Comparison of ENCODE assay signal across 16 cellular contexts in genomic region chr3:14775011-14775410, GRCh38. TPM values are rescaled to one million over a fixed set of nuclear protein-coding genes. Genes with fewer than 3 reads are reported as not detected.
DNase-seq lines count a peak whose midpoint lies in the region; ATAC-seq and TF ChIP-seq lines count a peak whose summit lies in the region.
"Had no signal": no experiment of that assay in that cellular context is flagged by ENCODE, and none has a peak within 500 bp of the region (broad histone marks: within the 10 kb centered on the region; RNA-seq: fewer than 3 reads in every experiment).

No MANE protein-coding gene starts in this region.

- no peak overlapping the region for H3K4me3 Mint-ChIP-seq in activated naive CD8-positive, alpha-beta T cell treated with anti-CD3 and anti-CD28 coated beads, Interleukin-2, amount 50 U/mL, for 24 hours
- H3K4me3 Mint-ChIP-seq: CD8-positive, alpha-beta memory T cell had no signal

- H3K9me3 Mint-ChIP-seq in activated naive CD8-positive, alpha-beta T cell treated with anti-CD3 and anti-CD28 coated beads, Interleukin-2, amount 50 U/mL, for 24 hours: peaks cover 7% of the 10 kb centered on the region

- no peak overlapping the region for H3K27ac Mint-ChIP-seq in activated naive CD8-positive, alpha-beta T cell treated with anti-CD3 and anti-CD28 coated beads, Interleukin-2, amount 50 U/mL, for 24 hours
- H3K27ac Mint-ChIP-seq: CD8-positive, alpha-beta memory T cell had no signal

- H3K27me3 ChIP-seq in Peyer's patch (no peaks in the 10 kb centered on the region), esophagus muscularis mucosa (no peaks in the 10 kb centered on the region), suprapubic skin (no peaks in the 10 kb centered on the region)

- intact Hi-C loops in esophagus muscularis mucosa (cut with DNase I): loop anchor here (5.0 kb wide), 1 partner anchor 103 kb away; no protein-coding TSS in a partner anchor

- H3K9me3 ChIP-seq in Peyer's patch (no peaks in the 10 kb centered on the region), esophagus muscularis mucosa (peaks cover 0 to 21% (median 11%) of the 10 kb centered on the region in 4 donors), suprapubic skin (peaks cover 6% of the 10 kb centered on the region)

- no peaks in the 10 kb centered on the region for H3K36me3 ChIP-seq in Peyer's patch
- H3K36me3 ChIP-seq in esophagus muscularis mucosa: no peaks in the 10 kb centered on the region
- H3K36me3 ChIP-seq in suprapubic skin: no peaks in the 10 kb centered on the region

- DNase-seq in activated effector memory CD4-positive, alpha-beta T cell treated with anti-CD3 and anti-CD28 coated beads, Interleukin-2, amount 50 U/mL, for 16 hours: peak; percentile 34
- DNase-seq in activated effector memory CD4-positive, alpha-beta T cell treated with Interleukin-2 at 50 U/mL for 16 hours: no peak
- DNase-seq in Peyer's patch (peak in 2 of 3 donors; percentile 8 to 19), esophagus muscularis mucosa (ENCODE audit: extremely low spot score) (peak; percentile 85), suprapubic skin (ENCODE audit: low spot score in 2 of 2) (peak; percentile 4 to 35), omental fat pad (ENCODE audit: low spot score) (no peak)
- DNase-seq in activated naive CD8-positive, alpha-beta T cell treated with anti-CD3 and anti-CD28 coated beads, Interleukin-2, amount 50 U/mL, for 24 hours: no peak
- DNase-seq: C1 segment of cervical spinal cord; CD8-positive, alpha-beta memory T cell; DMS79; KBM-7; NCI-H1105; NCI-H2081; NCI-H446 treated with DMSO at 0.1 percent for 48 hours; NCI-H69 had no signal

- H3K4me1 ChIP-seq in Peyer's patch (no peaks in the 10 kb centered on the region), esophagus muscularis mucosa (no peaks in the 10 kb centered on the region), suprapubic skin (no peaks in the 10 kb centered on the region)

- no peaks in the 10 kb centered on the region for H3K36me3 Mint-ChIP-seq in activated naive CD8-positive, alpha-beta T cell treated with anti-CD3 and anti-CD28 coated beads, Interleukin-2, amount 50 U/mL, for 24 hours (ENCODE audit: low read depth)
- H3K36me3 Mint-ChIP-seq: CD8-positive, alpha-beta memory T cell had no signal

- no peaks in the 10 kb centered on the region for H3K4me1 Mint-ChIP-seq in activated naive CD8-positive, alpha-beta T cell treated with anti-CD3 and anti-CD28 coated beads, Interleukin-2, amount 50 U/mL, for 24 hours
- H3K4me1 Mint-ChIP-seq: CD8-positive, alpha-beta memory T cell had no signal

- peaks cover 3% of the 10 kb centered on the region for H3K27me3 Mint-ChIP-seq in activated naive CD8-positive, alpha-beta T cell treated with anti-CD3 and anti-CD28 coated beads, Interleukin-2, amount 50 U/mL, for 24 hours

- no peak for TF ChIP-seq EP300 in esophagus muscularis mucosa (IDR thresholded peaks at IDR 0.05)
- no peak for TF ChIP-seq EP300 in suprapubic skin (IDR thresholded peaks at IDR 0.05)

- H3K27ac ChIP-seq in Peyer's patch: no peak overlapping the region
- no peak overlapping the region for H3K27ac ChIP-seq in esophagus muscularis mucosa (replicated peaks in 1 of 4)
- no peak overlapping the region for H3K27ac ChIP-seq in suprapubic skin

- no peak for TF ChIP-seq CTCF in Peyer's patch (IDR thresholded peaks at IDR 0.05)
- no peak for TF ChIP-seq CTCF in esophagus muscularis mucosa (IDR thresholded peaks at IDR 0.05)
- TF ChIP-seq CTCF in suprapubic skin (IDR thresholded peaks at IDR 0.05): no peak
- no peak for TF ChIP-seq CTCF in omental fat pad (IDR thresholded peaks at IDR 0.05)

- no peak for TF ChIP-seq POLR2A in Peyer's patch (IDR thresholded peaks at IDR 0.05)
- TF ChIP-seq POLR2A in esophagus muscularis mucosa (IDR thresholded peaks at IDR 0.05; ENCODE audit: low read depth): no peak
- no peak for TF ChIP-seq POLR2A in suprapubic skin (IDR thresholded peaks at IDR 0.05)

- ATAC-seq in GM18498 (IDR thresholded peaks at IDR 0.05; ENCODE audit: unreplicated experiment) (no peak), omental fat pad (ENCODE audit: low FRiP score) (no peak)
- no peak for ATAC-seq in activated naive CD8-positive, alpha-beta T cell treated with anti-CD3 and anti-CD28 coated beads, Interleukin-2, amount 50 U/mL, for 24 hours

- WGBS in esophagus muscularis mucosa: 89% methylated on average over 7 of the region's 7 CpGs
- WGBS in suprapubic skin: 88% methylated on average over 7 of the region's 7 CpGs

- H3K4me3 ChIP-seq in Peyer's patch (no peak overlapping the region), esophagus muscularis mucosa (no peak overlapping the region), suprapubic skin (no peak overlapping the region)

RNA-seq across cellular contexts. Expression of gene FGD5, which starts 43.8 kb away (rescaled TPM):
- 10 to 100 TPM in 3 of 4 donors, 1 to 10 TPM in 1; 8.6 to 65.2 (median 18.1) TPM for total RNA-seq in Peyer's patch
- total RNA-seq in esophagus muscularis mucosa: 10 to 100 TPM; 15.4 to 21.1 (median 16.1) TPM
- total RNA-seq in suprapubic skin: 10 to 100 TPM in 2 of 4 donors, 1 to 10 TPM in 2; 2.8 to 15.5 (median 7.1) TPM
- total RNA-seq in omental fat pad: 10 to 100 TPM in 3 of 4 donors, 1 to 10 TPM in 1; 9.1 to 75.0 (median 16.1) TPM
- total RNA-seq: CD8-positive, alpha-beta memory T cell had no signal

Comparison
In these comparisons a context has a peak if more than half of its experiments do, and no peak if none do; other contexts are left out.
1. DNase-seq: peak in activated effector memory CD4-positive, alpha-beta T cell treated with anti-CD3 and anti-CD28 coated beads, Interleukin-2, amount 50 U/mL, for 16 hours (single experiment), Peyer's patch (2 of 3), esophagus muscularis mucosa (single experiment) and suprapubic skin (2 of 2); none in activated effector memory CD4-positive, alpha-beta T cell treated with Interleukin-2 at 50 U/mL for 16 hours (single experiment), omental fat pad (single experiment) and activated naive CD8-positive, alpha-beta T cell treated with anti-CD3 and anti-CD28 coated beads, Interleukin-2, amount 50 U/mL, for 24 hours (single experiment).